Comparison of ENCODE assay signal across 7 cellular contexts in the genomic region with DNA sequence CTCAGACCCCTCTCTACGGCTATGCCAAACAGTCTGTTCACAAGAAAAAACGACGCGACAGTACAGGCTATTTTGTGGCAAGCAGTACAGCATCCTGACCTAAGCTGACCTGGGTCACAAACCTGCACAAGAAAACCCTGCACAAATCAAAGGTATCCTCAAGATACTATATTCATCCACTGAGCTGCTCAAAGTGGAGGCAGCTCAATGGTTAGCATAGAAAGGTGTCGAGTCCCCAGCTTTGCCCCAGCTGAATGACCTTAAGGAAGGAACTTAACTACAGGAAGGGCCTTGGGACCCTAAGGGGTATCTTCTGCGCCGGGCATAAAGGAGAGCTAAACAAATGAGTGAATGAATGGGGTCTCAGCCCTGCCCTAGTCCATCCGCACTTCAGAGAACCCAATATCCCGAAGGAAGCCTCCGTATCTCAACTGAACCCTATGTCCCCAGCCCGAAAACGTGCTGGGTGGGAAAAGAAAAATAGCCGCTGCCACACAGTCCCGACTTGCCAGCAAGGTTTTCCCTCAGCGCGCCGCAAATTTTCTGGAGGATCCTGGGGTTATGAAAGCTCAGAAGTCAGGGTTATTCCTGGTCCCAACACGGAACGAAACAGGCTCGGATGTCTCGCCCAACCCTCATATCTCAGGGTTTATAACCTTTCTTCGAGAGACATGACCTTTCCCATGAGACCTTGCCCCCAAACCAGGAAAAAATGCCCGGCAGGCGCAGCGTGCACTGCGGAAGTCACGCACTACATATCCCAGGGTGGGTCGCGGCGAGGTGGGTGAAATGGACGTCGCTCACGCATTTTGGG.
DNase-seq lines count a peak whose midpoint lies in the region; ATAC-seq and TF ChIP-seq lines count a peak whose summit lies in the region.

A gene with protein sequence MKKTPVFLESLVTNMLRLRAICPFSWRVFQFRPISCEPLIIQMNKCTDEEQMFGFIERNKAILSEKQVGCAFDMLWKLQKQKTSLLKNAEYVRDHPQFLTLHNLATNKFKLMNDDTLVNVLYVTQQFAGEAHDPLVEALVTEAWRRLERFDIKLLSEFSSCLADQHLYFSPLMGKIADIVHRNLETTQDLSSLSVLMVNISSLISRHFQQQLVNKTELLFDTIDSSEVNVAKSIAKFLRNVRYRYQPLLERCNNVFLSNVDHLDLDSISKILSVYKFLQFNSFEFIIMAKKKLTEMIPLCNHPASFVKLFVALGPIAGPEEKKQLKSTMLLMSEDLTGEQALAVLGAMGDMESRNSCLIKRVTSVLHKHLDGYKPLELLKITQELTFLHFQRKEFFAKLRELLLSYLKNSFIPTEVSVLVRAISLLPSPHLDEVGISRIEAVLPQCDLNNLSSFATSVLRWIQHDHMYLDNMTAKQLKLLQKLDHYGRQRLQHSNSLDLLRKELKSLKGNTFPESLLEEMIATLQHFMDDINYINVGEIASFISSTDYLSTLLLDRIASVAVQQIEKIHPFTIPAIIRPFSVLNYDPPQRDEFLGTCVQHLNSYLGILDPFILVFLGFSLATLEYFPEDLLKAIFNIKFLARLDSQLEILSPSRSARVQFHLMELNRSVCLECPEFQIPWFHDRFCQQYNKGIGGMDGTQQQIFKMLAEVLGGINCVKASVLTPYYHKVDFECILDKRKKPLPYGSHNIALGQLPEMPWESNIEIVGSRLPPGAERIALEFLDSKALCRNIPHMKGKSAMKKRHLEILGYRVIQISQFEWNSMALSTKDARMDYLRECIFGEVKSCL (minus strand): TSS at position 706 of the 814 bp plus-strand sequence. CDS start 1,836 bp downstream, outside the sequence.

- TF ChIP-seq POLR2A in GM18505 (IDR thresholded peaks at IDR 0.05; ENCODE audit: borderline replicate concordance, extremely low read depth, insufficient read depth, insufficient read length), result peak; percentile 79

- TF ChIP-seq CTCF in retinal pigment epithelial cell (conservative IDR thresholded peaks at IDR 0.05; ENCODE audit: low read depth, low read length), result no peak

- DNase-seq in NCI-H2029 treated with DMSO at 0.1 percent for 48 hours (lab: John Stamatoyannopoulos, UW), result peak; percentile 85
- DNase-seq in T-helper 9 cell, result peak; percentile 78
- peak; percentile 93 for DNase-seq in astrocyte of the hippocampus (ENCODE audit: low read depth, low spot score)
- DNase-seq in hippocampal formation (lab: John Stamatoyannopoulos, UW), result peak; percentile 92 to 96
- peak; percentile 43 for DNase-seq in retinal pigment epithelial cell (ENCODE audit: low read depth)

- H3K4me3 ChIP-seq in retinal pigment epithelial cell (ENCODE audit: low read length), result peak within 1 kb of the TSS; percentile 96

- ATAC-seq in GM18505 (IDR thresholded peaks at IDR 0.05; ENCODE audit: unreplicated experiment) (peak; percentile 94), HG02970 (IDR thresholded peaks at IDR 0.05; ENCODE audit: low FRiP score, unreplicated experiment) (peak; percentile 89)

Comparison
In these comparisons a context has a peak if more than half of its experiments do, and no peak if none do; other contexts are left out.
1. Peak in every context shown above with its lines: DNase-seq, ATAC-seq and H3K4me3 ChIP-seq.
2. DNase-seq: peak in every context shown above with its lines; median percentile 94 in hippocampal formation; 93 in astrocyte of the hippocampus; 85 in NCI-H2029 treated with DMSO at 0.1 percent for 48 hours; 78 in T-helper 9 cell; 43 in retinal pigment epithelial cell.